In the genomic region with DNA sequence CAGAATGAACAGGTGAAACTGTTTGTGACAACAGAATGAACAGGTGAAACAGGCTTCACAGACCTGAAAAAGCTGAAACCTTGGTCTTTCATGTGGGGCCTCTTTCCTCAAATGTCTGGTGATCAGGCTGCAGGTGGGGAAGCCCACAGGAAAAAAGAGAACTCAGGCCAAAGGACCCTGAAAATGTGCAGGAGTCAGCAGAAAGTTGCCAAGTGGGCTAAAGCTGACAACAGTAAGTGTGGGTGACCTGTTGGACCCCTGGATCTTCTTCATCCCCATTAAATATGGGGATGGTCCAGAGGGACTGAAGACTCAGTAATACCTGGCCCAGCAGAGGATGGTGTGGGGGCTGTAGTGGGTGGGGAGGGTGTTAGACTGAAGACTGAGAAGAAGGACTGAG, we compare ENCODE assay signal across 33 cellular contexts. TPM values are rescaled to one million over a fixed set of nuclear protein-coding genes. Genes with fewer than 3 reads are reported as not detected.
"Had no signal": no experiment of that assay in that cellular context is flagged by ENCODE, and none has a peak within 500 bp of the region (broad histone marks: within the 10 kb centered on the region; RNA-seq: fewer than 3 reads in every experiment).

No MANE protein-coding gene starts in this region.

- H3K27ac Mint-ChIP-seq: memory B cell; naive thymus-derived CD8-positive, alpha-beta T cell; nephron; neural progenitor cell; progenitor cell of endocrine pancreas; stimulated activated effector memory CD8-positive, alpha-beta T cell treated with anti-CD3 and anti-CD28 coated beads, Interleukin-12 subunit alpha, Interleukin-12 subunit beta, amount 100 ng/mL, for 72 hours; stimulated activated naive CD8-positive, alpha-beta T cell treated with anti-CD3 and anti-CD28 coated beads, Interleukin-15, Interleukin-2, amounts not matched to agents 100 ng/mL and 50 ng/mL, for 24 hours had no signal

- H3K36me3 ChIP-seq: left ventricle myocardium inferior, neural progenitor cell, neutrophil, right atrium auricular region, suprapubic skin, thoracic aorta, tibial artery, upper lobe of right lung had no signal

- H3K4me3 ChIP-seq: hepatocyte, left ventricle myocardium inferior, lung, mucosa of descending colon, neural progenitor cell, right atrium auricular region, skin epidermis, suprapubic skin, thoracic aorta, tibial artery, upper lobe of right lung had no signal

- FAIRE-seq: urothelium cell line had no signal

- H2AFZ ChIP-seq: hepatocyte, neural progenitor cell, parathyroid adenoma had no signal

- H3K4me3 Mint-ChIP-seq: memory B cell; naive thymus-derived CD8-positive, alpha-beta T cell; nephron; neural progenitor cell; stimulated activated effector memory CD8-positive, alpha-beta T cell treated with anti-CD3 and anti-CD28 coated beads, Interleukin-12 subunit alpha, Interleukin-12 subunit beta, amount 100 ng/mL, for 72 hours; stimulated activated naive CD8-positive, alpha-beta T cell treated with anti-CD3 and anti-CD28 coated beads, Interleukin-15, Interleukin-2, amounts not matched to agents 100 ng/mL and 50 ng/mL, for 24 hours had no signal

- H3K4me1 ChIP-seq: left ventricle myocardium inferior, neural progenitor cell, parathyroid adenoma, right atrium auricular region, suprapubic skin, tibial artery, upper lobe of right lung had no signal

- H3K27ac ChIP-seq: hepatocyte, left ventricle myocardium inferior, neural progenitor cell, neutrophil, parathyroid adenoma, right atrium auricular region, skin epidermis, suprapubic skin, thoracic aorta, tibial artery, upper lobe of right lung had no signal

- H3K36me3 Mint-ChIP-seq: neural progenitor cell; stimulated activated effector memory CD8-positive, alpha-beta T cell treated with anti-CD3 and anti-CD28 coated beads, Interleukin-12 subunit alpha, Interleukin-12 subunit beta, amount 100 ng/mL, for 72 hours had no signal

- H3K9ac ChIP-seq: neural progenitor cell, parathyroid adenoma had no signal

- H3K79me2 ChIP-seq: hepatocyte, parathyroid adenoma had no signal

- ATAC-seq: mucosa of descending colon; naive thymus-derived CD8-positive, alpha-beta T cell; sciatic nerve; stimulated activated effector memory CD8-positive, alpha-beta T cell treated with anti-CD3 and anti-CD28 coated beads, Interleukin-12 subunit alpha, Interleukin-12 subunit beta, amount 100 ng/mL, for 72 hours had no signal

- H3K27me3 ChIP-seq: hepatocyte, right atrium auricular region, upper lobe of right lung had no signal

- H3K4me1 Mint-ChIP-seq: naive thymus-derived CD8-positive, alpha-beta T cell; nephron; neural progenitor cell; stimulated activated effector memory CD8-positive, alpha-beta T cell treated with anti-CD3 and anti-CD28 coated beads, Interleukin-12 subunit alpha, Interleukin-12 subunit beta, amount 100 ng/mL, for 72 hours had no signal

- H3K4me2 ChIP-seq: hepatocyte, neural progenitor cell had no signal

- DNase-seq: islet precursor cell; left ventricle myocardium inferior; midbrain; mucosa of descending colon; naive thymus-derived CD8-positive, alpha-beta T cell; occipital lobe; stimulated activated CD4-positive, alpha-beta T cell treated with anti-CD3 and anti-CD28 coated beads, Interleukin-12 subunit alpha, Interleukin-12 subunit beta, amount 100 ng/mL, for 4 hours; stimulated activated CD4-positive, alpha-beta T cell treated with anti-CD3 and anti-CD28 coated beads, Interleukin-15, amount 100 ng/mL, for 24 hours; stimulated activated CD4-positive, alpha-beta T cell treated with anti-CD3 and anti-CD28 coated beads, Interleukin-2, amount 100 ng/mL, for 24 hours; stimulated activated CD4-positive, alpha-beta T cell treated with anti-CD3 and anti-CD28 coated beads, Interleukin-4, amount 100 ng/mL, for 24 hours; stimulated activated naive CD4-positive, alpha-beta T cell; tibial artery; trophoblast cell; upper lobe of right lung had no signal

RNA-seq across cellular contexts. Expression of a gene that starts 9.1 kb away (rescaled TPM):
- total RNA-seq: kidney epithelial cell, left ventricle myocardium inferior, occipital lobe, osteocyte, pulmonary artery endothelial cell, right atrium auricular region had no signal

RNA-seq across cellular contexts. Expression of a gene that starts 52.0 kb away (rescaled TPM):
- total RNA-seq: left ventricle myocardium inferior; naive thymus-derived CD8-positive, alpha-beta T cell; osteocyte; progenitor cell of endocrine pancreas; pulmonary artery endothelial cell had no signal
- polyA plus RNA-seq: naive thymus-derived CD8-positive, alpha-beta T cell had no signal
